28 cellular contexts compared by ENCODE assay signal in the genomic region with DNA sequence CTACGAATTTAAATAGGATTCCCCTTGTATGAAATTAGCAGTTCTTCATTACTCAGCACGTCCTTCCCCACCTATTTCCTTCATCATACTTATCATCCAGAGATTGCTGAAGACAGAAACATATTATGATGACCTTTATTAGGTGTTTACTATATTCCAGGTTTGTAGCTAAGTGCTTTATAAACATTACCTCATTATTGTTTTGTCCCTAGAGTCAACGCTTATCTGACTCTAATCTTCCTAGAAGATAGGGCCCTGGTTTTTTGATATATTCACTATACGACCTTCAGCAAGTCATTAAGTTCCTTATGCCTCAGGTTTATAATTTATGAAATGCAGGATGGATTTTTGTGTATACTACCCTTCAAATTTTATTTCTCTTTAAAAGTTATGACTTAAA.
"Had no signal": no experiment of that assay in that cellular context is flagged by ENCODE, and none has a peak within 500 bp of the region (broad histone marks: within the 10 kb centered on the region; RNA-seq: fewer than 3 reads in every experiment).

No MANE protein-coding gene starts in this region.

- H3K4me2 ChIP-seq: hepatocyte had no signal

- H3K4me1 ChIP-seq: colonic mucosa, esophagus muscularis mucosa, esophagus squamous epithelium, gastrocnemius medialis, gastroesophageal sphincter had no signal

- H3K4me3 ChIP-seq: colonic mucosa, coronary artery, dorsolateral prefrontal cortex, esophagus muscularis mucosa, esophagus squamous epithelium, gastrocnemius medialis, gastroesophageal sphincter, heart left ventricle, heart right ventricle, hepatocyte had no signal

- H3K27ac ChIP-seq: colonic mucosa, coronary artery, dorsolateral prefrontal cortex, epithelial cell of prostate, esophagus muscularis mucosa, esophagus squamous epithelium, foreskin keratinocyte, gastrocnemius medialis, gastroesophageal sphincter, heart left ventricle, heart right ventricle, hepatocyte had no signal

- DNase-seq: colonic mucosa; cortex of kidney; dermis blood vessel endothelial cell; dorsolateral prefrontal cortex; effector CD4-positive, alpha-beta T cell; effector CD8-positive, alpha-beta T cell; effector memory CD4-positive, alpha-beta T cell; effector memory CD8-positive, alpha-beta T cell; endodermal cell; erythroblast; esophagus squamous epithelium; foreskin keratinocyte; foreskin melanocyte; gastrocnemius medialis; glutamatergic neuron; head of caudate nucleus; heart left ventricle; heart right ventricle; hippocampal formation had no signal

- H3K36me3 ChIP-seq: colonic mucosa, esophagus muscularis mucosa, esophagus squamous epithelium, gastrocnemius medialis, gastroesophageal sphincter, heart left ventricle, heart right ventricle had no signal

- H2AFZ ChIP-seq: hepatocyte had no signal

- ATAC-seq: effector memory CD8-positive, alpha-beta T cell; esophagus mucosa; foreskin keratinocyte; gastrocnemius medialis; gastroesophageal sphincter; heart left ventricle; heart right ventricle had no signal

- FAIRE-seq: endometrium, endothelial cell of umbilical vein, frontal cortex had no signal

- H3K27me3 ChIP-seq: colonic mucosa, dorsolateral prefrontal cortex, esophagus muscularis mucosa, esophagus squamous epithelium, foreskin keratinocyte, gastrocnemius medialis, gastroesophageal sphincter, heart left ventricle, heart right ventricle, hepatocyte had no signal

- H3K9me3 ChIP-seq: colonic mucosa, gastrocnemius medialis had no signal

- H3K79me2 ChIP-seq: hepatocyte had no signal
